In the genomic region with DNA sequence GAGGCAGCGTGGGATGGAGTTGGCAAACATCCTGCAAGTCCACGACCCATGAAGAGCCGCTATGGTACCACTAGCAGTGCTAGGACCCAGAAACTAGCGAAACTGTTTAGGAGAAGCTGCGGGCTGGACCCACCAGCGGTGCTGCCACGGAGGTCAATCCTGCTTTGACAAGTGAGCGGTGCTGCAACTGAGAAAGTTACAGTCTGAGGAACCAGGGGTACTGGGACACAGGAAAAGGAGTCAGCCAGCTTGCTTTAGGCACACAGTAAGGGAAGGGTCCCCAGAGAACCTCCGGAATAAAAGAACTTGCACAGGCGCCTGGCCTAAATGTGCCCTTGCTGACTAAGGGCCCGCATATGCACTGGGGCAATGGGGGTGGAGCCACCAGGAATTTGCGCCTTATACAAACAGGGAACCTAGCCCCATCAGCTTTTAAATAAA, we compare ENCODE assay signal across 8 cellular contexts. TPM values are rescaled to one million over a fixed set of nuclear protein-coding genes. Genes with fewer than 3 reads are reported as not detected.
DNase-seq lines count a peak whose midpoint lies in the region; ATAC-seq, FAIRE-seq and TF ChIP-seq lines count a peak whose summit lies in the region.

No MANE protein-coding gene starts in this region.

- no peaks in the 10 kb centered on the region for H3K27me3 ChIP-seq in right atrium auricular region
- no peaks in the 10 kb centered on the region for H3K27me3 ChIP-seq in stomach

- H3K9me3 Mint-ChIP-seq in WTC11 = peaks cover 6% of the 10 kb centered on the region

- H3K27ac Mint-ChIP-seq in WTC11 = peak overlapping the region; percentile 97

- intact Hi-C loops in stomach (cut with DNase I; ENCODE audit: low total_unique reads) = no loop called here

- POLR2A ChIA-PET in WTC11 (lab: Charles Lee) = interaction anchor here (1.3 kb wide), 1 partner anchor 420 kb away, joined by 6 read pairs; a partner anchor contains a TSS

- H3K9me3 ChIP-seq in right atrium auricular region (no peaks in the 10 kb centered on the region), stomach (no peaks in the 10 kb centered on the region)

- H3K27ac ChIP-seq in right atrium auricular region = peak overlapping the region; percentile 99 to 100
- peak overlapping the region in 4 of 5 donors; percentile 98 to 100 (median 98) for H3K27ac ChIP-seq in stomach

- H3K27me3 Mint-ChIP-seq in WTC11 (ENCODE audit: low read depth) = no peaks in the 10 kb centered on the region

- peaks cover 6% of the 10 kb centered on the region; the same call in 1 of the 2 replicates for H3K36me3 Mint-ChIP-seq in WTC11

- no peak for FAIRE-seq in HTR-8/SVneo (lab: Jason Lieb, UNC)

- H3K36me3 ChIP-seq in right atrium auricular region (no peaks in the 10 kb centered on the region), stomach (no peaks in the 10 kb centered on the region)

- DNase-seq in HT-29 (ENCODE audit: low spot score) = peak; percentile 83
- DNase-seq in WTC11 (ENCODE audit: low spot score) = peak; percentile 42
- DNase-seq in right atrium auricular region (ENCODE audit: low spot score) = no peak
- DNase-seq in stomach = no peak
- no peak for DNase-seq in NCI-H69 (lab: John Stamatoyannopoulos, UW)
- DNase-seq in HTR-8/SVneo (ENCODE audit: insufficient read length, low spot score) = no peak

- TF ChIP-seq EP300 in stomach (IDR thresholded peaks at IDR 0.05) = no peak

- peak; percentile 6 for ATAC-seq in WTC11
- no peak for ATAC-seq in GM18502 (IDR thresholded peaks at IDR 0.05; ENCODE audit: poor library complexity, unreplicated experiment)
- no peak for ATAC-seq in HG03469 (IDR thresholded peaks at IDR 0.05; ENCODE audit: unreplicated experiment)

- no peak for TF ChIP-seq POLR2A in stomach (IDR thresholded peaks at IDR 0.05)

- H3K4me3 Mint-ChIP-seq in WTC11 = peak overlapping the region; percentile 87

- H3K4me1 ChIP-seq in right atrium auricular region = peaks cover 0 to 21% of the 10 kb centered on the region in 2 donors
- H3K4me1 ChIP-seq in stomach = peaks cover 11 to 27% (median 25%) of the 10 kb centered on the region in 4 donors

- H3K4me3 ChIP-seq in right atrium auricular region (no peak overlapping the region), stomach (peak overlapping the region in 2 of 4 donors; percentile 78 to 84)

- TF ChIP-seq CTCF in WTC11 (IDR thresholded peaks at IDR 0.05) = no peak
- TF ChIP-seq CTCF in right atrium auricular region (IDR thresholded peaks at IDR 0.05) = no peak
- no peak for TF ChIP-seq CTCF in stomach (IDR thresholded peaks at IDR 0.05)

- H3K4me1 Mint-ChIP-seq in WTC11 = peaks cover 31% of the 10 kb centered on the region

- CTCF ChIA-PET in WTC11 (lab: Charles Lee) = interaction anchor here (1.0 to 3.2 kb wide), 6 partner anchors 19 to 155 kb away, joined by 3 to 15 read pairs (median 6); no protein-coding TSS in a partner anchor

- 77 to 91% (median 87%) methylated on average over 12 of the region's 12 CpGs for WGBS in stomach, 5 donors

TF ChIP-seq in WTC11, 78 proteins besides CTCF, POLR2A, EP300 and RAD21 (continues in another document):
- TF ChIP-seq, protein P1, sequence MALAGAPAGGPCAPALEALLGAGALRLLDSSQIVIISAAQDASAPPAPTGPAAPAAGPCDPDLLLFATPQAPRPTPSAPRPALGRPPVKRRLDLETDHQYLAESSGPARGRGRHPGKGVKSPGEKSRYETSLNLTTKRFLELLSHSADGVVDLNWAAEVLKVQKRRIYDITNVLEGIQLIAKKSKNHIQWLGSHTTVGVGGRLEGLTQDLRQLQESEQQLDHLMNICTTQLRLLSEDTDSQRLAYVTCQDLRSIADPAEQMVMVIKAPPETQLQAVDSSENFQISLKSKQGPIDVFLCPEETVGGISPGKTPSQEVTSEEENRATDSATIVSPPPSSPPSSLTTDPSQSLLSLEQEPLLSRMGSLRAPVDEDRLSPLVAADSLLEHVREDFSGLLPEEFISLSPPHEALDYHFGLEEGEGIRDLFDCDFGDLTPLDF (CRISPR knock-in tag; IDR thresholded peaks at IDR 0.05) = no peak
- TF ChIP-seq EMX1 (CRISPR knock-in tag; IDR thresholded peaks at IDR 0.05) = no peak
- no peak for TF ChIP-seq ESRRA (CRISPR knock-in tag; IDR thresholded peaks at IDR 0.05; ENCODE audit: borderline replicate concordance)
- no peak for TF ChIP-seq ZNF671 (CRISPR knock-in tag; IDR thresholded peaks at IDR 0.05)
- TF ChIP-seq, protein P2, sequence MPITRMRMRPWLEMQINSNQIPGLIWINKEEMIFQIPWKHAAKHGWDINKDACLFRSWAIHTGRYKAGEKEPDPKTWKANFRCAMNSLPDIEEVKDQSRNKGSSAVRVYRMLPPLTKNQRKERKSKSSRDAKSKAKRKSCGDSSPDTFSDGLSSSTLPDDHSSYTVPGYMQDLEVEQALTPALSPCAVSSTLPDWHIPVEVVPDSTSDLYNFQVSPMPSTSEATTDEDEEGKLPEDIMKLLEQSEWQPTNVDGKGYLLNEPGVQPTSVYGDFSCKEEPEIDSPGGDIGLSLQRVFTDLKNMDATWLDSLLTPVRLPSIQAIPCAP (CRISPR knock-in tag; IDR thresholded peaks at IDR 0.05) = no peak
- no peak for TF ChIP-seq FOXK1 (CRISPR knock-in tag; IDR thresholded peaks at IDR 0.05)
- TF ChIP-seq, protein P3, sequence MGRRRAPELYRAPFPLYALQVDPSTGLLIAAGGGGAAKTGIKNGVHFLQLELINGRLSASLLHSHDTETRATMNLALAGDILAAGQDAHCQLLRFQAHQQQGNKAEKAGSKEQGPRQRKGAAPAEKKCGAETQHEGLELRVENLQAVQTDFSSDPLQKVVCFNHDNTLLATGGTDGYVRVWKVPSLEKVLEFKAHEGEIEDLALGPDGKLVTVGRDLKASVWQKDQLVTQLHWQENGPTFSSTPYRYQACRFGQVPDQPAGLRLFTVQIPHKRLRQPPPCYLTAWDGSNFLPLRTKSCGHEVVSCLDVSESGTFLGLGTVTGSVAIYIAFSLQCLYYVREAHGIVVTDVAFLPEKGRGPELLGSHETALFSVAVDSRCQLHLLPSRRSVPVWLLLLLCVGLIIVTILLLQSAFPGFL (CRISPR knock-in tag; IDR thresholded peaks at IDR 0.05; ENCODE audit: borderline replicate concordance) = no peak
- TF ChIP-seq MXD4 (CRISPR knock-in tag; IDR thresholded peaks at IDR 0.05; ENCODE audit: borderline replicate concordance) = no peak
- TF ChIP-seq, protein P4, sequence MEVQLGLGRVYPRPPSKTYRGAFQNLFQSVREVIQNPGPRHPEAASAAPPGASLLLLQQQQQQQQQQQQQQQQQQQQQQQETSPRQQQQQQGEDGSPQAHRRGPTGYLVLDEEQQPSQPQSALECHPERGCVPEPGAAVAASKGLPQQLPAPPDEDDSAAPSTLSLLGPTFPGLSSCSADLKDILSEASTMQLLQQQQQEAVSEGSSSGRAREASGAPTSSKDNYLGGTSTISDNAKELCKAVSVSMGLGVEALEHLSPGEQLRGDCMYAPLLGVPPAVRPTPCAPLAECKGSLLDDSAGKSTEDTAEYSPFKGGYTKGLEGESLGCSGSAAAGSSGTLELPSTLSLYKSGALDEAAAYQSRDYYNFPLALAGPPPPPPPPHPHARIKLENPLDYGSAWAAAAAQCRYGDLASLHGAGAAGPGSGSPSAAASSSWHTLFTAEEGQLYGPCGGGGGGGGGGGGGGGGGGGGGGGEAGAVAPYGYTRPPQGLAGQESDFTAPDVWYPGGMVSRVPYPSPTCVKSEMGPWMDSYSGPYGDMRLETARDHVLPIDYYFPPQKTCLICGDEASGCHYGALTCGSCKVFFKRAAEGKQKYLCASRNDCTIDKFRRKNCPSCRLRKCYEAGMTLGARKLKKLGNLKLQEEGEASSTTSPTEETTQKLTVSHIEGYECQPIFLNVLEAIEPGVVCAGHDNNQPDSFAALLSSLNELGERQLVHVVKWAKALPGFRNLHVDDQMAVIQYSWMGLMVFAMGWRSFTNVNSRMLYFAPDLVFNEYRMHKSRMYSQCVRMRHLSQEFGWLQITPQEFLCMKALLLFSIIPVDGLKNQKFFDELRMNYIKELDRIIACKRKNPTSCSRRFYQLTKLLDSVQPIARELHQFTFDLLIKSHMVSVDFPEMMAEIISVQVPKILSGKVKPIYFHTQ (CRISPR knock-in tag; IDR thresholded peaks at IDR 0.05) = no peak
- TF ChIP-seq, protein P5, sequence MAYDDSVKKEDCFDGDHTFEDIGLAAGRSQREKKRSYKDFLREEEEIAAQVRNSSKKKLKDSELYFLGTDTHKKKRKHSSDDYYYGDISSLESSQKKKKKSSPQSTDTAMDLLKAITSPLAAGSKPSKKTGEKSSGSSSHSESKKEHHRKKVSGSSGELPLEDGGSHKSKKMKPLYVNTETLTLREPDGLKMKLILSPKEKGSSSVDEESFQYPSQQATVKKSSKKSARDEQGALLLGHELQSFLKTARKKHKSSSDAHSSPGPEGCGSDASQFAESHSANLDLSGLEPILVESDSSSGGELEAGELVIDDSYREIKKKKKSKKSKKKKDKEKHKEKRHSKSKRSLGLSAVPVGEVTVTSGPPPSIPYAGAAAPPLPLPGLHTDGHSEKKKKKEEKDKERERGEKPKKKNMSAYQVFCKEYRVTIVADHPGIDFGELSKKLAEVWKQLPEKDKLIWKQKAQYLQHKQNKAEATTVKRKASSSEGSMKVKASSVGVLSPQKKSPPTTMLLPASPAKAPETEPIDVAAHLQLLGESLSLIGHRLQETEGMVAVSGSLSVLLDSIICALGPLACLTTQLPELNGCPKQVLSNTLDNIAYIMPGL (CRISPR knock-in tag; IDR thresholded peaks at IDR 0.05) = no peak
- no peak for TF ChIP-seq ATF1 (CRISPR knock-in tag; IDR thresholded peaks at IDR 0.05)

RNA-seq across cellular contexts. Expression of a gene that starts 23.6 kb away (rescaled TPM):
- 21.1 and 22.7 TPM in 2 replicates for total RNA-seq in HT-29 (2014; rRNA removed; shearing (Covaris generic))
- total RNA-seq in WTC11 (2021) = 0.72 to 1.1 TPM (median 0.96 TPM) in 3 replicates
- total RNA-seq in right atrium auricular region = under 1 TPM in 1 of 2 donors, not detected in 1; 0.63 TPM
- total RNA-seq in stomach = 1 to 10 TPM in 4 of 5 donors, not detected in 1; 1.2 to 7.5 (median 2.8) TPM
- polyA plus RNA-seq in stomach = 1 to 10 TPM in 1 of 3 donors, under 1 TPM in 2; 0.76 to 2.2 (median 0.87) TPM

RNA-seq across cellular contexts. Expression of a gene that starts 57.0 kb away (rescaled TPM):
- total RNA-seq in HT-29 (2014; rRNA removed; shearing (Covaris generic)) = 31.8 and 35.5 TPM in 2 replicates
- total RNA-seq in WTC11 (2021) (34.7 to 37.2 TPM (median 36.0 TPM) in 3 replicates), right atrium auricular region (10 to 100 TPM; 14.8 to 16.4 TPM), stomach (10 to 100 TPM; 20.0 to 57.1 (median 39.3) TPM)
- polyA plus RNA-seq in stomach = 10 to 100 TPM; 16.8 to 24.6 (median 22.8) TPM

Comparison
In these comparisons a context has a peak if more than half of its experiments do, and no peak if none do; other contexts are left out.
1. DNase-seq: peak in HT-29 (single experiment) and WTC11 (single experiment); none in right atrium auricular region (single experiment), stomach (single experiment), NCI-H69 (single experiment) and HTR-8/SVneo (single experiment).